ENCODE assay signal across 18 cellular contexts in genomic region chr16:75801307-75801706, GRCh38.
DNase-seq lines count a peak whose midpoint lies in the region; ATAC-seq and TF ChIP-seq lines count a peak whose summit lies in the region.
"Had no signal": no experiment of that assay in that cellular context is flagged by ENCODE, and none has a peak within 500 bp of the region (broad histone marks: within the 10 kb centered on the region; RNA-seq: fewer than 3 reads in every experiment).

No MANE protein-coding gene starts in this region.

- WGBS in mesendoderm (ENCODE audit: extremely low coverage, insufficient coverage, low lambda C conversion rate): no CpG with 5 or more reads among the region's 3 CpGs

- H3K9ac ChIP-seq in KMS-11: no peak overlapping the region
- no peak overlapping the region for H3K9ac ChIP-seq in mesendoderm (ENCODE audit: low read length)

- H2AFZ ChIP-seq in KMS-11 (ENCODE audit: low read depth): no peak overlapping the region

- H3K79me1 ChIP-seq in mesendoderm (ENCODE audit: low read length): no peaks in the 10 kb centered on the region

- H3K4ac ChIP-seq in mesendoderm (ENCODE audit: low read depth, low read length): no peak overlapping the region

- H3K27ac ChIP-seq in AG04450 (ENCODE audit: low read depth, low read length) (no peak overlapping the region), KMS-11 (no peak overlapping the region), VCaP (no peak overlapping the region), mesendoderm (ENCODE audit: low read depth, low read length) (no peak overlapping the region)
- H3K27ac ChIP-seq: left ventricle myocardium inferior had no signal

- H3K4me2 ChIP-seq in KMS-11 (no peak overlapping the region), mesendoderm (ENCODE audit: low read length) (no peak overlapping the region)

- H3K4me1 ChIP-seq in KMS-11 (ENCODE audit: low read depth, poor library complexity, severe bottlenecking): no peaks in the 10 kb centered on the region
- no peaks in the 10 kb centered on the region for H3K4me1 ChIP-seq in mesendoderm (ENCODE audit: control insufficient read depth, low read depth, low read length)
- H3K4me1 ChIP-seq: left ventricle myocardium inferior had no signal

- DNase-seq in AG04450 (ENCODE audit: low read depth, low spot score) (no peak), left kidney (ENCODE audit: low read depth, low spot score) (peak; percentile 27), NCI-H748 treated with DMSO at 0.1 percent for 48 hours (lab: John Stamatoyannopoulos, UW) (no peak), mesendoderm (no peak)
- DNase-seq: activated naive CD8-positive, alpha-beta T cell treated with anti-CD3 and anti-CD28 coated beads, Interleukin-2, amount 50 U/mL, for 24 hours; effector CD4-positive, alpha-beta T cell; GF-D8; glutamatergic neuron; left ventricle myocardium inferior; NCI-H2029; posterior cingulate gyrus; RPMI8226; stimulated activated CD4-positive, alpha-beta T cell treated with anti-CD3 and anti-CD28 coated beads, Interleukin-2, amount 100 ng/mL, for 48 hours; stimulated activated naive B cell treated with anti-CD40 and anti-IgM and Interleukin-4, amounts not matched to agents 10 μg/mL and 1 μg/mL and 100 μg/mL, for 72 hours had no signal

- H2BK5ac ChIP-seq in mesendoderm (ENCODE audit: low read length): no peak overlapping the region

- no peak overlapping the region for H2BK15ac ChIP-seq in mesendoderm (replicated peaks; ENCODE audit: low read depth)

- H3K36me3 ChIP-seq in KMS-11 (ENCODE audit: insufficient read depth) (no peaks in the 10 kb centered on the region), mesendoderm (ENCODE audit: control insufficient read depth, insufficient read depth, low read length) (no peaks in the 10 kb centered on the region)
- H3K36me3 ChIP-seq: left ventricle myocardium inferior had no signal

- peak; percentile 39 for TF ChIP-seq CTCF in AG04450 (IDR thresholded peaks at IDR 0.05; ENCODE audit: low read depth, low read length)
- TF ChIP-seq CTCF in KMS-11 (conservative IDR thresholded peaks at IDR 0.05; ENCODE audit: low read depth, low read length): peak; percentile 28; the same call in 1 of the 2 replicates
- peak; percentile 37 for TF ChIP-seq CTCF in VCaP (conservative IDR thresholded peaks at IDR 0.05)

- no peaks in the 10 kb centered on the region for H3K27me3 ChIP-seq in AG04450 (ENCODE audit: control insufficient read depth, insufficient read depth, low read length)
- H3K27me3 ChIP-seq in KMS-11 (ENCODE audit: insufficient read depth, low read depth): no peaks in the 10 kb centered on the region
- H3K27me3 ChIP-seq in mesendoderm (ENCODE audit: insufficient read depth, low read length, poor library complexity): no peaks in the 10 kb centered on the region

- no peak overlapping the region for H3K23ac ChIP-seq in mesendoderm (ENCODE audit: low read length)

- H2AK5ac ChIP-seq in mesendoderm (ENCODE audit: low read length): no peak overlapping the region

- no peak overlapping the region for H4K5ac ChIP-seq in mesendoderm (ENCODE audit: low read length)

- CTCF ChIA-PET in AG04450 (lab: Charles Lee): interaction anchor here (0.6 to 4.3 kb wide), 8 partner anchors 9 to 1370 kb away, joined by 3 to 21 read pairs (median 3); no protein-coding TSS in a partner anchor

- ATAC-seq in HG03139 (IDR thresholded peaks at IDR 0.05; ENCODE audit: unreplicated experiment): no peak
- ATAC-seq in GM21390 (IDR thresholded peaks at IDR 0.05; ENCODE audit: unreplicated experiment): no peak
- ATAC-seq: activated naive CD8-positive, alpha-beta T cell treated with anti-CD3 and anti-CD28 coated beads, Interleukin-2, amount 50 U/mL, for 24 hours; stimulated activated naive B cell treated with anti-CD40 and anti-IgM and Interleukin-4, amounts not matched to agents 10 μg/mL and 1 μg/mL and 100 μg/mL, for 72 hours had no signal

- H3K79me2 ChIP-seq in KMS-11 (ENCODE audit: insufficient read depth, low read depth) (no peaks in the 10 kb centered on the region), mesendoderm (ENCODE audit: control insufficient read depth, insufficient read depth, low read length) (no peaks in the 10 kb centered on the region)

- H3K9me3 ChIP-seq in AG04450 (ENCODE audit: control insufficient read depth, insufficient read depth, low read length): no peaks in the 10 kb centered on the region
- H3K9me3 ChIP-seq: left ventricle myocardium inferior had no signal

- no peak overlapping the region for H3K4me3 ChIP-seq in AG04450 (ENCODE audit: low read depth, low read length)
- H3K4me3 ChIP-seq in KMS-11 (IDR thresholded peaks at IDR 0.05; ENCODE audit: insufficient read depth, low read depth, low read length): no peak overlapping the region
- no peak overlapping the region for H3K4me3 ChIP-seq in mesendoderm (ENCODE audit: low read length)
- H3K4me3 ChIP-seq: left ventricle myocardium inferior had no signal

- H4K20me1 ChIP-seq in KMS-11 (ENCODE audit: insufficient read depth): no peaks in the 10 kb centered on the region

- POLR2A ChIA-PET in AG04450 (lab: Yijun Ruan, JAX): no interaction called here

- H3K56ac ChIP-seq in mesendoderm (ENCODE audit: low read length): no peak overlapping the region

- H4K8ac ChIP-seq in mesendoderm (ENCODE audit: low read depth, low read length): no peak overlapping the region

- H3K18ac ChIP-seq in mesendoderm (ENCODE audit: low read length): no peak overlapping the region

- H2BK120ac ChIP-seq in mesendoderm (ENCODE audit: low read depth, low read length): no peak overlapping the region
